8 cellular contexts compared by ENCODE assay signal in genomic region chr9:129609486-129610192, GRCh38. TPM values are rescaled to one million over a fixed set of nuclear protein-coding genes. Genes with fewer than 3 reads are reported as not detected.
DNase-seq lines count a peak whose midpoint lies in the region; ATAC-seq and TF ChIP-seq lines count a peak whose summit lies in the region.

No MANE protein-coding gene starts in this region.

- H3K36me3 ChIP-seq in GM23248 (ENCODE audit: low read depth) (no peaks in the 10 kb centered on the region), mesenchymal stem cell (ENCODE audit: control insufficient read depth in 1 of 2, insufficient read depth in 2 of 2, low read depth in 1 of 2, low read length in 2 of 2) (no peaks in the 10 kb centered on the region), thyroid gland (no peaks in the 10 kb centered on the region)

- H3K79me1 ChIP-seq in mesenchymal stem cell (replicated peaks; ENCODE audit: low read length, poor library complexity, severe bottlenecking), result no peaks in the 10 kb centered on the region

- H3K9me3 ChIP-seq in GM23248 (ENCODE audit: low read depth) (no peaks in the 10 kb centered on the region), mesenchymal stem cell (ENCODE audit: control insufficient read depth, low read length) (no peaks in the 10 kb centered on the region), thyroid gland (no peaks in the 10 kb centered on the region)

- H3K36me3 Mint-ChIP-seq in activated B cell treated with CpG ODN at 0.5 μM for 24 hours (ENCODE audit: low read depth) (no peaks in the 10 kb centered on the region), chondrocyte (ENCODE audit: low read depth) (no peaks in the 10 kb centered on the region)

- peak overlapping the region; percentile 55 to 79 for H3K18ac ChIP-seq in mesenchymal stem cell (ENCODE audit: low read depth in 1 of 2, low read length in 2 of 2)

- peak overlapping the region; percentile 85 for H3K4me3 ChIP-seq in GM23248
- H3K4me3 ChIP-seq in mesenchymal stem cell (ENCODE audit: insufficient read depth in 1 of 2, low read depth in 1 of 2, low read length in 2 of 2), result peak overlapping the region; percentile 31 to 67
- H3K4me3 ChIP-seq in thyroid gland (replicated peaks in 1 of 3), result peak overlapping the region in 1 of 3 donors; percentile 54

- peak overlapping the region; percentile 83 for H2BK120ac ChIP-seq in mesenchymal stem cell (ENCODE audit: low read depth, low read length)

- H3K27me3 ChIP-seq in GM23248 (replicated peaks; ENCODE audit: insufficient read depth) (no peaks in the 10 kb centered on the region), mesenchymal stem cell (ENCODE audit: control insufficient read depth in 1 of 2, insufficient read depth in 1 of 2, low read length in 2 of 2) (peaks cover 0 to 8% of the 10 kb centered on the region in 2 experiments), thyroid gland (no peaks in the 10 kb centered on the region)

- intact Hi-C loops in activated B cell treated with CpG ODN at 0.5 μM for 24 hours (cut with micrococcal nuclease), result loop anchor here (1.0 to 5.0 kb wide), 5 partner anchors 227 to 478 kb away; no protein-coding TSS in a partner anchor
- intact Hi-C loops in thyroid gland (cut with DNase I), result loop anchor here (5.0 kb wide), 3 partner anchors 287 to 472 kb away; no protein-coding TSS in a partner anchor

- H3K9me2 ChIP-seq in GM23248 (ENCODE audit: insufficient read depth), result no peaks in the 10 kb centered on the region

- CTCF ChIA-PET in activated B cell treated with CpG ODN at 0.5 μM for 24 hours (lab: Charles Lee), result interaction anchor here (1.2 to 4.2 kb wide), 5 partner anchors 13 to 478 kb away, joined by 3 to 49 read pairs (median 10); partner anchors contain the start of gene IER5L

- POLR2A ChIA-PET in activated B cell treated with CpG ODN at 0.5 μM for 24 hours (lab: Charles Lee), result interaction anchor here (1.0 to 1.9 kb wide), 3 partner anchors 432 to 476 kb away, joined by 3 to 16 read pairs (median 9); partner anchors contain the start of gene IER5L

- peak; percentile 65 for DNase-seq in GM23248
- no peak for DNase-seq in activated B cell treated with CpG ODN at 0.5 μM for 24 hours
- DNase-seq in chondrocyte (ENCODE audit: low spot score), result no peak
- DNase-seq in mesenchymal stem cell, result peak; percentile 53
- DNase-seq in thyroid gland, result peak in 1 of 2 donors; percentile 32
- DNase-seq in NCI-H2029 treated with DMSO at 0.1 percent for 48 hours (lab: John Stamatoyannopoulos, UW), result no peak

- H3K27ac Mint-ChIP-seq in activated B cell treated with CpG ODN at 0.5 μM for 24 hours, result peak overlapping the region; percentile 83
- peak overlapping the region; percentile 92 for H3K27ac Mint-ChIP-seq in chondrocyte (ENCODE audit: unreplicated experiment)

- H4K8ac ChIP-seq in mesenchymal stem cell (ENCODE audit: low read length), result peak overlapping the region; percentile 97

- peaks cover 2% of the 10 kb centered on the region for H3K27me3 Mint-ChIP-seq in activated B cell treated with CpG ODN at 0.5 μM for 24 hours
- no peaks in the 10 kb centered on the region for H3K27me3 Mint-ChIP-seq in chondrocyte (ENCODE audit: low read depth)

- no peaks in the 10 kb centered on the region for H3K9me3 Mint-ChIP-seq in activated B cell treated with CpG ODN at 0.5 μM for 24 hours
- H3K9me3 Mint-ChIP-seq in chondrocyte (ENCODE audit: low read depth), result no peaks in the 10 kb centered on the region

- peak overlapping the region; percentile 70 for H3K4me2 ChIP-seq in GM23248 (ENCODE audit: unreplicated experiment)
- peak overlapping the region; percentile 33 for H3K4me2 ChIP-seq in mesenchymal stem cell (ENCODE audit: low read length, poor library complexity, severe bottlenecking)

- H3K4ac ChIP-seq in mesenchymal stem cell (ENCODE audit: low read depth in 1 of 2, low read length in 2 of 2), result peak overlapping the region; percentile 68 to 93

- H3K4me3 Mint-ChIP-seq in activated B cell treated with CpG ODN at 0.5 μM for 24 hours (peak overlapping the region; percentile 92), chondrocyte (ENCODE audit: unreplicated experiment) (peak overlapping the region; percentile 80)

- TF ChIP-seq CTCF in activated B cell treated with CpG ODN at 0.5 μM for 24 hours (IDR thresholded peaks at IDR 0.05) (no peak), chondrocyte (IDR thresholded peaks at IDR 0.05) (no peak), thyroid gland (IDR thresholded peaks at IDR 0.05) (no peak)

- peak overlapping the region; percentile 87 for H2BK5ac ChIP-seq in mesenchymal stem cell (ENCODE audit: low read depth, low read length, poor library complexity, severe bottlenecking)

- no peaks in the 10 kb centered on the region for H3K79me2 ChIP-seq in GM23248 (ENCODE audit: insufficient read depth)

- H3K27ac ChIP-seq in GM23248 (peak overlapping the region; percentile 63), mesenchymal stem cell (ENCODE audit: low read length, poor library complexity, severe bottlenecking) (peak overlapping the region; percentile 8), thyroid gland (peak overlapping the region; percentile 64 to 86 (median 78))

- peak overlapping the region; percentile 96 for H2BK15ac ChIP-seq in mesenchymal stem cell (ENCODE audit: low read depth, poor library complexity, severe bottlenecking)

- H3K9ac ChIP-seq in GM23248 (peak overlapping the region; percentile 86), mesenchymal stem cell (ENCODE audit: low read length) (peak overlapping the region; percentile 84)

- peak overlapping the region; percentile 98 for H4K91ac ChIP-seq in mesenchymal stem cell (ENCODE audit: low read length)

- 0 out of 2 replicates have a peak, but pooled peaks cover 11% of the 10 kb centered on the region for H3F3A ChIP-seq in GM23248 (ENCODE audit: insufficient read depth)

- H3K4me1 ChIP-seq in GM23248 (ENCODE audit: insufficient read depth) (peaks cover 17% of the 10 kb centered on the region), mesenchymal stem cell (ENCODE audit: control insufficient read depth, insufficient read depth, low read depth, low read length) (peaks cover 42% of the 10 kb centered on the region), thyroid gland (peaks cover 14 to 53% of the 10 kb centered on the region in 2 donors)

- no peaks in the 10 kb centered on the region for H4K20me1 ChIP-seq in GM23248 (ENCODE audit: insufficient read depth)

- peak overlapping the region in 1 of 2 experiments; percentile 62 for H3K14ac ChIP-seq in mesenchymal stem cell (ENCODE audit: low read length in 2 of 2)

- TF ChIP-seq POLR2A in thyroid gland (IDR thresholded peaks at IDR 0.05), result no peak

- no peak overlapping the region for H3K23ac ChIP-seq in mesenchymal stem cell (ENCODE audit: low read length in 2 of 2)

- H2AFZ ChIP-seq in GM23248 (peak overlapping the region; percentile 53), mesenchymal stem cell (ENCODE audit: low read depth, low read length) (peak overlapping the region; percentile 47)

- 20 to 21% methylated on average over 24 to 30 of the region's 30 CpGs for WGBS in GM23248 (ENCODE audit: low coverage in 1 of 2, low lambda C conversion rate in 2 of 2, missing lambda C conversion rate in 2 of 2), 2 experiments
- WGBS in mesenchymal stem cell, result 42% methylated on average over 17 of the region's 30 CpGs
- WGBS in thyroid gland, 2 donors, result 23 to 30% methylated on average over 8 to 27 of the region's 30 CpGs

- H3K4me1 Mint-ChIP-seq in activated B cell treated with CpG ODN at 0.5 μM for 24 hours, result peaks cover 26% of the 10 kb centered on the region
- peaks cover 50% of the 10 kb centered on the region for H3K4me1 Mint-ChIP-seq in chondrocyte (ENCODE audit: low read depth)

- ATAC-seq in activated B cell treated with CpG ODN at 0.5 μM for 24 hours (ENCODE audit: low read depth), result peak; percentile 26
- no peak for ATAC-seq in HG03457 (IDR thresholded peaks at IDR 0.05; ENCODE audit: unreplicated experiment)
- ATAC-seq in HG02759 (IDR thresholded peaks at IDR 0.05; ENCODE audit: unreplicated experiment), result no peak

- H2BK12ac ChIP-seq in mesenchymal stem cell (ENCODE audit: low read length in 2 of 2), result peak overlapping the region; percentile 29 to 99

- H2AK5ac ChIP-seq in mesenchymal stem cell (ENCODE audit: low read length, severe bottlenecking), result peak overlapping the region; percentile 57

- in situ Hi-C loops in GM23248 (cut with MboI), result loop anchor here (10.0 kb wide), 2 partner anchors 115 to 285 kb away; no protein-coding TSS in a partner anchor

RNA-seq across cellular contexts. Expression of gene C9orf50, which starts 11.3 kb away (rescaled TPM):
- 0.32 TPM in 1 of 2 replicates, not detected in the other for total RNA-seq in GM23248 (2014; rRNA removed; shearing (Covaris generic))
- polyA plus RNA-seq in GM23248 (2016; fragmentation: Nextera tagmentation; extraction: Ambion mirVana), result 0.23 and 0.56 TPM in 2 replicates
- total RNA-seq in activated B cell treated with CpG ODN at 0.5 μM for 24 hours (not detected in 2 replicates), chondrocyte (0.30 to 0.39 TPM (median 0.38 TPM) in 3 replicates), thyroid gland (not detected)
- 0.03 TPM for polyA plus RNA-seq in mesenchymal stem cell (2013, experiment 1 of 2)
- 0.04 TPM for polyA plus RNA-seq in mesenchymal stem cell (2013, experiment 2 of 2)

RNA-seq across cellular contexts. Expression of gene NTMT1, which starts 16.3 kb away (rescaled TPM):
- total RNA-seq in GM23248 (2014; rRNA removed; shearing (Covaris generic)), result 32.6 and 44.5 TPM in 2 replicates
- 115 TPM in 2 replicates for polyA plus RNA-seq in GM23248 (2016; fragmentation: Nextera tagmentation; extraction: Ambion mirVana)
- 33.1 and 40.1 TPM in 2 replicates for total RNA-seq in activated B cell treated with CpG ODN at 0.5 μM for 24 hours
- total RNA-seq in chondrocyte, result 32.6 to 37.4 TPM (median 34.4 TPM) in 3 replicates
- 38.5 TPM for polyA plus RNA-seq in mesenchymal stem cell (2013, experiment 1 of 2)
- 39.6 TPM for polyA plus RNA-seq in mesenchymal stem cell (2013, experiment 2 of 2)
- total RNA-seq in thyroid gland, result 10 to 100 TPM; 19.6 to 28.4 (median 22.6) TPM

RNA-seq across cellular contexts. Expression of gene ASB6, which starts 32.3 kb away (rescaled TPM):
- 22.9 and 24.9 TPM in 2 replicates for total RNA-seq in GM23248 (2014; rRNA removed; shearing (Covaris generic))
- 24.1 and 24.4 TPM in 2 replicates for polyA plus RNA-seq in GM23248 (2016; fragmentation: Nextera tagmentation; extraction: Ambion mirVana)
- total RNA-seq in activated B cell treated with CpG ODN at 0.5 μM for 24 hours, result 18.9 and 20.1 TPM in 2 replicates
- total RNA-seq in chondrocyte, result 17.4 to 18.1 TPM (median 17.7 TPM) in 3 replicates
- polyA plus RNA-seq in mesenchymal stem cell (2013, experiment 1 of 2), result 11.6 TPM
- 11.6 TPM for polyA plus RNA-seq in mesenchymal stem cell (2013, experiment 2 of 2)
- total RNA-seq in thyroid gland, result 10 to 100 TPM; 21.7 to 29.2 (median 24.0) TPM

RNA-seq across cellular contexts. Expression of gene PRRX2, which starts 55.8 kb away (rescaled TPM):
- total RNA-seq in GM23248 (2014; rRNA removed; shearing (Covaris generic)), result 145 and 169 TPM in 2 replicates
- polyA plus RNA-seq in GM23248 (2016; fragmentation: Nextera tagmentation; extraction: Ambion mirVana), result 137 and 141 TPM in 2 replicates
- total RNA-seq in activated B cell treated with CpG ODN at 0.5 μM for 24 hours (not detected in 2 replicates), chondrocyte (4.9 to 5.7 TPM (median 5.0 TPM) in 3 replicates), thyroid gland (10 to 100 TPM in 2 of 4 donors, 1 to 10 TPM in 2; 2.9 to 10.6 (median 8.1) TPM)
- polyA plus RNA-seq in mesenchymal stem cell (2013, experiment 1 of 2), result 19.5 TPM
- polyA plus RNA-seq in mesenchymal stem cell (2013, experiment 2 of 2), result 20.1 TPM

Comparison
In these comparisons a context has a peak if more than half of its experiments do, and no peak if none do; other contexts are left out.
1. DNase-seq: peak in GM23248 (single experiment) and mesenchymal stem cell (single experiment); none in activated B cell treated with CpG ODN at 0.5 μM for 24 hours (single experiment), chondrocyte (single experiment) and NCI-H2029 treated with DMSO at 0.1 percent for 48 hours (single experiment).
2. H3K27ac ChIP-seq: peak in every context shown above with its lines; median percentile 78 in thyroid gland; 63 in GM23248; 8 in mesenchymal stem cell.